ENCODE assay signal across 17 cellular contexts in genomic region chr1:147236448-147236847, GRCh38.
"Had no signal": no experiment of that assay in that cellular context is flagged by ENCODE, and none has a peak within 500 bp of the region (broad histone marks: within the 10 kb centered on the region; RNA-seq: fewer than 3 reads in every experiment).

No MANE protein-coding gene starts in this region.

- H3K4me1 Mint-ChIP-seq: activated B cell treated with CpG ODN at 0.5 μM for 24 hours; naive thymus-derived CD8-positive, alpha-beta T cell had no signal

- H3K9me3 ChIP-seq: ovary, thyroid gland had no signal

- H3K27ac Mint-ChIP-seq: activated B cell treated with CpG ODN at 0.5 μM for 24 hours; activated CD8-positive, alpha-beta T cell treated with anti-CD3 and anti-CD28 coated beads for 36 hours; activated naive CD8-positive, alpha-beta T cell treated with anti-CD3 and anti-CD28 coated beads, Interleukin-2, amount 10 ng/mL, durations not matched to agents 7 days and 5 days; activated T-cell treated with anti-CD3 and anti-CD28 coated beads, Interleukin-2, amount 50 U/mL, for 24 hours; activated T-helper 2 cell treated with anti-CD3 and anti-CD28 coated beads, Interferon-gamma antibody, Interleukin-2, Interleukin-4, amounts not matched to agents 10 μg/mL and 5 μg/mL and 100 μg/mL, durations not matched to agents 14 hours and 24 hours and 36 hours; naive thymus-derived CD8-positive, alpha-beta T cell; stimulated activated naive B cell treated with anti-CD40 and anti-IgM and Interleukin-4, amounts not matched to agents 10 μg/mL and 1 μg/mL and 100 μg/mL, for 72 hours; T-helper 2 cell treated with Interferon-gamma antibody and Interleukin-4, amounts not matched to agents 5 μg/mL and 100 μg/mL, for 36 hours had no signal

- H3K36me3 ChIP-seq: ovary, spleen, thyroid gland had no signal

- H3K27me3 ChIP-seq: ovary, spleen, thyroid gland had no signal

- H3K9me3 Mint-ChIP-seq: activated B cell treated with CpG ODN at 0.5 μM for 24 hours; activated CD8-positive, alpha-beta T cell treated with anti-CD3 and anti-CD28 coated beads for 36 hours; activated T-cell treated with anti-CD3 and anti-CD28 coated beads, Interleukin-2, amount 50 U/mL, for 24 hours; naive thymus-derived CD8-positive, alpha-beta T cell; stimulated activated naive B cell treated with anti-CD40 and anti-IgM and Interleukin-4, amounts not matched to agents 10 μg/mL and 1 μg/mL and 100 μg/mL, for 72 hours; T-helper 2 cell treated with Interferon-gamma antibody and Interleukin-4, amounts not matched to agents 5 μg/mL and 100 μg/mL, for 36 hours had no signal

- H3K36me3 Mint-ChIP-seq: activated naive CD8-positive, alpha-beta T cell treated with anti-CD3 and anti-CD28 coated beads, Interleukin-2, amount 10 ng/mL, durations not matched to agents 7 days and 5 days; naive thymus-derived CD8-positive, alpha-beta T cell; stimulated activated naive B cell treated with anti-CD40 and anti-IgM and Interleukin-4, amounts not matched to agents 10 μg/mL and 1 μg/mL and 100 μg/mL, for 72 hours had no signal

- ATAC-seq: activated CD8-positive, alpha-beta T cell treated with anti-CD3 and anti-CD28 coated beads for 36 hours; naive thymus-derived CD8-positive, alpha-beta T cell; sciatic nerve; stimulated activated naive B cell treated with anti-CD40 and anti-IgM and Interleukin-4, amounts not matched to agents 10 μg/mL and 1 μg/mL and 100 μg/mL, for 72 hours had no signal

- H3K27ac ChIP-seq: ovary, spleen, thyroid gland had no signal

- DNase-seq: activated B cell treated with CpG ODN at 0.5 μM for 24 hours; activated CD4-positive, alpha-beta T cell treated with anti-CD3 and anti-CD28 coated beads for 4 hours; activated CD8-positive, alpha-beta T cell treated with anti-CD3 and anti-CD28 coated beads for 36 hours; activated naive CD4-positive, alpha-beta T cell treated with Interleukin-2 at 50 U/mL for 16 hours; activated naive CD8-positive, alpha-beta T cell treated with anti-CD3 and anti-CD28 coated beads, Interleukin-2, amount 10 ng/mL, durations not matched to agents 7 days and 5 days; activated T-cell treated with anti-CD3 and anti-CD28 coated beads, Interleukin-2, amount 50 U/mL, for 24 hours; amygdala; central memory CD4-positive, alpha-beta T cell; kidney; naive thymus-derived CD8-positive, alpha-beta T cell; ovary; spleen; stimulated activated naive B cell treated with anti-CD40 and anti-IgM and Interleukin-4, amounts not matched to agents 10 μg/mL and 1 μg/mL and 100 μg/mL, for 72 hours; thyroid gland had no signal

- H3K27me3 Mint-ChIP-seq: activated B cell treated with CpG ODN at 0.5 μM for 24 hours; activated T-cell treated with anti-CD3 and anti-CD28 coated beads, Interleukin-2, amount 50 U/mL, for 24 hours; stimulated activated naive B cell treated with anti-CD40 and anti-IgM and Interleukin-4, amounts not matched to agents 10 μg/mL and 1 μg/mL and 100 μg/mL, for 72 hours had no signal

- H3K4me3 Mint-ChIP-seq: activated B cell treated with CpG ODN at 0.5 μM for 24 hours; activated CD8-positive, alpha-beta T cell treated with anti-CD3 and anti-CD28 coated beads for 36 hours; activated naive CD8-positive, alpha-beta T cell treated with anti-CD3 and anti-CD28 coated beads, Interleukin-2, amount 10 ng/mL, durations not matched to agents 7 days and 5 days; activated T-cell treated with anti-CD3 and anti-CD28 coated beads, Interleukin-2, amount 50 U/mL, for 24 hours; naive thymus-derived CD8-positive, alpha-beta T cell; stimulated activated naive B cell treated with anti-CD40 and anti-IgM and Interleukin-4, amounts not matched to agents 10 μg/mL and 1 μg/mL and 100 μg/mL, for 72 hours; T-helper 2 cell treated with Interferon-gamma antibody and Interleukin-4, amounts not matched to agents 5 μg/mL and 100 μg/mL, for 36 hours had no signal

- H3K4me3 ChIP-seq: ovary, spleen, thyroid gland had no signal
